In genomic region chr6:89581669-89582068, GRCh38 we compare ENCODE assay signal across 18 cellular contexts. TPM values are rescaled to one million over a fixed set of nuclear protein-coding genes. Genes with fewer than 3 reads are reported as not detected.
DNase-seq lines count a peak whose midpoint lies in the region; ATAC-seq lines count a peak whose summit lies in the region.
"Had no signal": no experiment of that assay in that cellular context is flagged by ENCODE, and none has a peak within 500 bp of the region (broad histone marks: within the 10 kb centered on the region; RNA-seq: fewer than 3 reads in every experiment).

No MANE protein-coding gene starts in this region.

- intact Hi-C loops in left ventricle myocardium superior (cut with micrococcal nuclease), result no loop called here

- DNase-seq in DMS79 treated with DMSO at 0.1 percent for 48 hours (lab: John Stamatoyannopoulos, UW) (peak; percentile 48), NCI-H1694 treated with DMSO at 0.1 percent for 48 hours (lab: John Stamatoyannopoulos, UW) (peak; percentile 77), NCI-H345 treated with DMSO at 0.1 percent for 48 hours (lab: John Stamatoyannopoulos, UW; ENCODE audit: unreplicated experiment) (peak; percentile 70), left kidney (ENCODE audit: low read depth, low spot score) (peak; percentile 72), left ventricle myocardium superior (no peak)
- no peak for DNase-seq in activated CD4-positive, alpha-beta T cell treated with anti-CD3 and anti-CD28 coated beads for 48 hours
- DNase-seq: activated gamma-delta T cell treated with Interleukin-2 at 50 U/mL for 16 hours; activated naive CD8-positive, alpha-beta T cell treated with anti-CD3 and anti-CD28 coated beads, Interleukin-2, amount 50 U/mL, for 24 hours; activated T-cell treated with anti-CD3 and anti-CD28 coated beads, Interleukin-2, amount 50 U/mL, for 1 hour; effector CD8-positive, alpha-beta T cell; erythroblast; foreskin fibroblast; mesenchymal stem cell; RPMI8226; SK-N-SH; T-helper 17 cell; transverse colon had no signal

- ATAC-seq in left ventricle myocardium superior (no peak), HG03108 (IDR thresholded peaks at IDR 0.05; ENCODE audit: unreplicated experiment) (no peak)
- ATAC-seq: activated naive CD8-positive, alpha-beta T cell treated with anti-CD3 and anti-CD28 coated beads, Interleukin-2, amount 50 U/mL, for 24 hours; T-helper 17 cell had no signal

RNA-seq across cellular contexts. Expression of gene LYRM2, which starts 56.9 kb away (rescaled TPM):
- 30.7 TPM for total RNA-seq in left ventricle myocardium superior

Comparison
In these comparisons a context has a peak if more than half of its experiments do, and no peak if none do; other contexts are left out.
1. DNase-seq: peak in DMS79 treated with DMSO at 0.1 percent for 48 hours (single experiment), NCI-H1694 treated with DMSO at 0.1 percent for 48 hours (single experiment), NCI-H345 treated with DMSO at 0.1 percent for 48 hours (single experiment) and left kidney (single experiment); none in left ventricle myocardium superior (single experiment) and activated CD4-positive, alpha-beta T cell treated with anti-CD3 and anti-CD28 coated beads for 48 hours (single experiment).